1 cellular context compared by ENCODE assay signal in the genomic region with DNA sequence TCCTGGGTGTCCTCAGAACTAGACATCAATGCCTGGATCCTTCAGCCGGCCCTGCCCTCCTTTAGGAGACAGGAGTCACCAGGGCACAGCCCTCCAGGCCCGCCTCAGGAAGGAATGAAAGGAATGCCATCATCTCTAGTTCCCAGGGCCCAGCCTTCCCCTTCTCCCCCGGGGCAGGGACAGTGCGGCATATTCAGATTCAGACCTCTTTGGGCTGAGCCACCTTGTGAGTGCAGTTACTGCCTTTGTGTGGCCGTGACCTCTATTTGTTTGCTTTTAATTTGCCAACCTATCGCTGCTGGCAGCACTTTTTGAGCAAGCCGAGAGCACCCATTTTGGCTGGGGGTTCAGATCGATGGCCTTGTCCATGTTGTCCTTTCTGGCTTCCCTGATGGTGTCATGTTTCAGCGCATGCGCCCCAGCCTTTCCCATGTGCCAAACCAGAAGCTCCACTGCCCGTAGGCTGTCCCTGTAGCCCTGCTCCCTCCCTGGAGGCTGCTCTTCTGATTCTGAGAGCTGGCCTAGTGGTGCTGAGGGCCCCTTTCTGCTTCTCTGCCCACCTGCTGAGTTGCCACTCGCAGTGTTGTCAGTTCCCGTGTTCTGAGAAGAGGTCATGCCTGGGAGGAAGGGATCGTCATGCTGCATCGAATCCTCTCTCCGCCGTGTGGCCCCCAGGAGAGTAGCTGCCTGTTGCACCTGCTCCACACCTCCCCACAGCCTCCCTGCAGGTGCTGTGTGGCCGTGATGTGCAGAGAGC.
TF ChIP-seq lines count a peak whose summit lies in the region.

No MANE protein-coding gene starts in this region.

TF ChIP-seq in IMR-90, 13 proteins besides CTCF, POLR2A, EP300 and RAD21:
- no peak for TF ChIP-seq NFE2L2 (IDR thresholded peaks at IDR 0.05; ENCODE audit: low read depth, low read length)
- no peak for TF ChIP-seq ELK1 (IDR thresholded peaks at IDR 0.05; ENCODE audit: borderline replicate concordance, low read depth, low read length)
- no peak for TF ChIP-seq FOS (IDR thresholded peaks at IDR 0.05; ENCODE audit: low read depth, low read length)
- TF ChIP-seq SMC3 (IDR thresholded peaks at IDR 0.05; ENCODE audit: low read depth, low read length), result no peak
- no peak for TF ChIP-seq MXI1 (IDR thresholded peaks at IDR 0.05; ENCODE audit: borderline replicate concordance, low read depth, low read length)
- TF ChIP-seq BHLHE40 (IDR thresholded peaks at IDR 0.05; ENCODE audit: low read depth, low read length), result no peak
- TF ChIP-seq RCOR1 (IDR thresholded peaks at IDR 0.05; ENCODE audit: insufficient replicate concordance, low read length), result no peak
